ENCODE assay signal across 27 cellular contexts in genomic region chr11:117290809-117291396, GRCh38. TPM values are rescaled to one million over a fixed set of nuclear protein-coding genes. Genes with fewer than 3 reads are reported as not detected.
DNase-seq lines count a peak whose midpoint lies in the region; ATAC-seq, FAIRE-seq and TF ChIP-seq lines count a peak whose summit lies in the region.
"Had no signal": no experiment of that assay in that cellular context is flagged by ENCODE, and none has a peak within 500 bp of the region (broad histone marks: within the 10 kb centered on the region; RNA-seq: fewer than 3 reads in every experiment).

Gene BACE1-AS, plus strand, starts transcription at chr11:117291346.

- no peak within 1 kb of the TSS for H3K23ac ChIP-seq in mesendoderm (ENCODE audit: low read length)

- no peaks in the 10 kb centered on the region for H3K9me3 Mint-ChIP-seq in astrocyte (ENCODE audit: unreplicated experiment)
- H3K9me3 Mint-ChIP-seq: activated T-cell treated with anti-CD3 and anti-CD28 coated beads, Interleukin-2, amount 50 U/mL, for 24 hours had no signal

- no peak within 1 kb of the TSS for H4K8ac ChIP-seq in mesendoderm (ENCODE audit: low read depth, low read length)

- H3K9ac ChIP-seq in astrocyte (ENCODE audit: low read length) = no peak within 1 kb of the TSS
- H3K9ac ChIP-seq in mesendoderm (ENCODE audit: low read length) = no peak within 1 kb of the TSS

- no CpG with 5 or more reads among the region's 8 CpGs for WGBS in mesendoderm (ENCODE audit: extremely low coverage, insufficient coverage, low lambda C conversion rate)

- H3K36me3 Mint-ChIP-seq in astrocyte (ENCODE audit: low read depth, unreplicated experiment) = peaks cover 55% of the 10 kb centered on the region

- H3K4me3 ChIP-seq in astrocyte (ENCODE audit: insufficient read depth, low read depth, low read length) (no peak within 1 kb of the TSS), mesendoderm (ENCODE audit: low read length) (no peak within 1 kb of the TSS), gastrocnemius medialis (no peak within 1 kb of the TSS)
- H3K4me3 ChIP-seq: GM12878, lower lobe of right lung, right lobe of liver had no signal

- no peak for FAIRE-seq in astrocyte (lab: Jason Lieb, UNC)
- FAIRE-seq: GM12878, islet of Langerhans had no signal

- no peak within 1 kb of the TSS for H2BK5ac ChIP-seq in mesendoderm (ENCODE audit: low read length)

- H3K27ac ChIP-seq in astrocyte (ENCODE audit: low read depth, low read length) (no peak within 1 kb of the TSS), mesendoderm (ENCODE audit: low read depth, low read length) (peak within 1 kb of the TSS; percentile 20), gastrocnemius medialis (no peak within 1 kb of the TSS)
- H3K27ac ChIP-seq: lower lobe of right lung, right lobe of liver had no signal

- ATAC-seq in gastrocnemius medialis (no peak), GM18858 (IDR thresholded peaks at IDR 0.05; ENCODE audit: unreplicated experiment) (no peak)
- ATAC-seq: GM12878, lower lobe of right lung, right lobe of liver had no signal

- H3K79me2 ChIP-seq in astrocyte (ENCODE audit: insufficient read depth, low read length) (no peaks in the 10 kb centered on the region), mesendoderm (ENCODE audit: control insufficient read depth, insufficient read depth, low read length) (no peaks in the 10 kb centered on the region)

- H3K36me3 ChIP-seq in astrocyte (ENCODE audit: insufficient read depth, low read length) (peaks cover 29% of the 10 kb centered on the region), mesendoderm (ENCODE audit: control insufficient read depth, insufficient read depth, low read length) (peaks cover 4% of the 10 kb centered on the region), gastrocnemius medialis (peaks cover 0 to 67% of the 10 kb centered on the region in 2 donors)

- no peak within 1 kb of the TSS for H2BK15ac ChIP-seq in mesendoderm (replicated peaks; ENCODE audit: low read depth)

- H3K4ac ChIP-seq in mesendoderm (ENCODE audit: low read depth, low read length) = no peak within 1 kb of the TSS

- no peaks in the 10 kb centered on the region for H3K79me1 ChIP-seq in mesendoderm (ENCODE audit: low read length)

- H3K27ac Mint-ChIP-seq in astrocyte (ENCODE audit: unreplicated experiment) = peak within 1 kb of the TSS; percentile 21
- H3K27ac Mint-ChIP-seq: activated T-cell treated with anti-CD3 and anti-CD28 coated beads, Interleukin-2, amount 50 U/mL, for 24 hours had no signal

- TF ChIP-seq POLR2A in gastrocnemius medialis (IDR thresholded peaks at IDR 0.05) = no peak

- H4K20me1 ChIP-seq in astrocyte (ENCODE audit: insufficient read depth, low read length) = no peaks in the 10 kb centered on the region

- intact Hi-C loops in gastrocnemius medialis (cut with DNase I; ENCODE audit: low total_unique reads) = no loop called here

- H3K27me3 ChIP-seq in astrocyte (ENCODE audit: insufficient read depth, low read length) (no peaks in the 10 kb centered on the region), mesendoderm (ENCODE audit: insufficient read depth, low read length, poor library complexity) (no peaks in the 10 kb centered on the region), gastrocnemius medialis (no peaks in the 10 kb centered on the region)
- H3K27me3 ChIP-seq: right lobe of liver had no signal

- H3K4me1 Mint-ChIP-seq in astrocyte (ENCODE audit: low read depth, unreplicated experiment) = peaks cover 3% of the 10 kb centered on the region

- TF ChIP-seq CTCF in astrocyte (IDR thresholded peaks at IDR 0.05; ENCODE audit: insufficient read depth, low read depth, low read length) = no peak
- no peak for TF ChIP-seq CTCF in gastrocnemius medialis (IDR thresholded peaks at IDR 0.05 in 4 of 5, conservative IDR thresholded peaks at IDR 0.05 in 1 of 5)

- H3K27me3 Mint-ChIP-seq in astrocyte (ENCODE audit: low read depth, unreplicated experiment) = no peaks in the 10 kb centered on the region
- H3K27me3 Mint-ChIP-seq: activated T-cell treated with anti-CD3 and anti-CD28 coated beads, Interleukin-2, amount 50 U/mL, for 24 hours had no signal

- DNase-seq in G401 (ENCODE audit: low spot score) = peak; percentile 57
- no peak for DNase-seq in astrocyte (ENCODE audit: low read depth)
- DNase-seq in mesendoderm = no peak
- no peak for DNase-seq in gastrocnemius medialis
- DNase-seq in superior temporal gyrus (ENCODE audit: extremely low spot score) = no peak
- DNase-seq in activated CD4-positive, CD25-positive, alpha-beta regulatory T cell (lab: John Stamatoyannopoulos, UW) = no peak
- DNase-seq: activated CD4-positive, CD25-positive, alpha-beta regulatory T cell treated with anti-CD3 and anti-CD28 coated beads, Interleukin-2, amount 50 U/mL, for 72 hours; activated naive CD4-positive, alpha-beta T cell treated with Interleukin-2 at 50 U/mL for 16 hours; activated T-cell treated with anti-CD3 and anti-CD28 coated beads, Interleukin-2, amount 50 U/mL, for 24 hours; amniotic stem cell; DMS79; foreskin fibroblast; hypothalamus; KG1; lower lobe of right lung; MV-4-11; NCI-H1694; NCI-H2171 treated with DMSO at 0.1 percent for 48 hours; NCI-H69; nucleus accumbens; right lobe of liver; stimulated activated CD4-positive, alpha-beta T cell treated with anti-CD3 and anti-CD28 coated beads, Interleukin-15, amount 100 ng/mL, for 24 hours; stimulated activated CD8-positive, alpha-beta memory T cell treated with anti-CD3 and anti-CD28 coated beads, Interleukin-4, amount 100 ng/mL, for 48 hours; T1000 had no signal

- H2BK120ac ChIP-seq in mesendoderm (ENCODE audit: low read depth, low read length) = no peak within 1 kb of the TSS

- H2AK5ac ChIP-seq in mesendoderm (ENCODE audit: low read length) = no peak within 1 kb of the TSS

- H3K9me3 ChIP-seq in astrocyte (ENCODE audit: insufficient read depth, low read depth, low read length) (no peaks in the 10 kb centered on the region), gastrocnemius medialis (no peaks in the 10 kb centered on the region)
- H3K9me3 ChIP-seq: lower lobe of right lung, right lobe of liver had no signal

- H4K5ac ChIP-seq in mesendoderm (ENCODE audit: low read length) = no peak within 1 kb of the TSS

- in situ Hi-C loops in G401 (cut with HindIII; ENCODE audit: low sequenced_read_pairs) = no loop called here
- in situ Hi-C loops in gastrocnemius medialis (cut with MboI; ENCODE audit: low sequenced_read_pairs in 4 of 4) = no loop called here

- no peak within 1 kb of the TSS for H2AFZ ChIP-seq in astrocyte (ENCODE audit: low read depth, low read length)

- no peak within 1 kb of the TSS for H3K4me2 ChIP-seq in astrocyte (ENCODE audit: low read length)
- no peak within 1 kb of the TSS for H3K4me2 ChIP-seq in mesendoderm (ENCODE audit: low read length)

- H3K4me1 ChIP-seq in astrocyte (ENCODE audit: insufficient read depth, low read length) (no peaks in the 10 kb centered on the region), mesendoderm (ENCODE audit: control insufficient read depth, low read depth, low read length) (no peaks in the 10 kb centered on the region), gastrocnemius medialis (no peaks in the 10 kb centered on the region)
- H3K4me1 ChIP-seq: lower lobe of right lung, right lobe of liver had no signal

- no peak within 1 kb of the TSS for H3K4me3 Mint-ChIP-seq in astrocyte (ENCODE audit: unreplicated experiment)
- H3K4me3 Mint-ChIP-seq: activated T-cell treated with anti-CD3 and anti-CD28 coated beads, Interleukin-2, amount 50 U/mL, for 24 hours had no signal

- no peak within 1 kb of the TSS for H3K56ac ChIP-seq in mesendoderm (ENCODE audit: low read length)

- H3K18ac ChIP-seq in mesendoderm (ENCODE audit: low read length) = no peak within 1 kb of the TSS

RNA-seq across cellular contexts. Expression of gene BACE1-AS, which starts in this region (rescaled TPM):
- total RNA-seq in G401 (2014; rRNA removed; shearing (Covaris generic)) = 0.98 and 4.2 TPM in 2 replicates
- total RNA-seq in astrocyte (6.7 and 6.8 TPM in 2 replicates), gastrocnemius medialis (10 to 100 TPM; 10.5 to 13.2 (median 12.5) TPM)
- 4.8 TPM for polyA plus RNA-seq in mesendoderm (2013, experiment 1 of 2)
- polyA plus RNA-seq in mesendoderm (2013, experiment 2 of 2) = 5.1 TPM
